Comparison of ENCODE assay signal across 12 cellular contexts in the genomic region with DNA sequence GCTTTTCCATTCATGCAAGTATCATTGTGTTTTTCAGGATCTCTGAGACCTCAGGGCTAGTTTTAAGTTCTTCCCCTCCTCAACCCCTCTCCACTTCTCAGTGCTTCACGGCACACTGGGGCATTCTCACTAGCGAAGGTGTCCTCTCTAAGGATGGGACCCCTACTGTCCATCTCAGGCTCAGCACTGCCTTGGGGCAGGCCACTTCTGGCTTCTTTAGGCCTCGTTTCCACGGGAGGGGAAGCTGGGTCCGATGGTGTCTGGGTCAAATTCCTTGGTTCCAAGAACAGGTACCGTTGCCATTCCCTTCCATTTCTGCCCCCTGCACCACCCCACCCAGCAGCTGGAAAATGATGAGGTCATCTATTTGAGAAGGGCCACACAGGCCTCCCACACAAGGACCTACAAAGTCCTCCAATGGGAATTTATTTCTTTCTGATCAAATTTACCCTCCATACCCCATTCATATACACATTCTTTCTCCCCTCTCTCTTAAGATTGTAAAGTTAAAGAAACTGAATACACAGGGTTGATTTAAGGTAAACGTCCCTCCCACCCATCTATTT. TPM values are rescaled to one million over a fixed set of nuclear protein-coding genes. Genes with fewer than 3 reads are reported as not detected.
DNase-seq lines count a peak whose midpoint lies in the region; ATAC-seq, FAIRE-seq and TF ChIP-seq lines count a peak whose summit lies in the region.
"Had no signal": no experiment of that assay in that cellular context is flagged by ENCODE, and none has a peak within 500 bp of the region (broad histone marks: within the 10 kb centered on the region; RNA-seq: fewer than 3 reads in every experiment).

No MANE protein-coding gene starts in this region.

- no peak overlapping the region for H3K9ac ChIP-seq in H1 (replicated peaks in 1 of 4; ENCODE audit: extremely low read depth in 1 of 4, low read depth in 3 of 4, low read length in 3 of 4)

- H3K23ac ChIP-seq in H1 (ENCODE audit: insufficient read length), result no peak overlapping the region

- H3K27ac Mint-ChIP-seq in activated CD4-positive, alpha-beta T cell treated with anti-CD3 and anti-CD28 coated beads for 36 hours, result peak overlapping the region; percentile 27
- H3K27ac Mint-ChIP-seq in IgD-negative memory B cell, result peak overlapping the region in 2 of 3 donors; percentile 29 to 50
- H3K27ac Mint-ChIP-seq in type B pancreatic cell, result peak overlapping the region; percentile 27
- no peak overlapping the region for H3K27ac Mint-ChIP-seq in activated CD4-positive, alpha-beta memory T cell treated with anti-CD3 and anti-CD28 coated beads, Interleukin-2, amount 10 ng/mL, durations not matched to agents 7 days and 5 days
- H3K27ac Mint-ChIP-seq: CD4-positive, alpha-beta T cell had no signal

- no peak overlapping the region for H2BK120ac ChIP-seq in H1 (replicated peaks; ENCODE audit: low read depth, low read length)

- TF ChIP-seq EP300 in H1 (IDR thresholded peaks at IDR 0.05; ENCODE audit: borderline replicate concordance in 1 of 2, low read depth in 2 of 2, low read length in 2 of 2), result no peak

- H3K27ac ChIP-seq in H1 (ENCODE audit: low read depth, low read length), result no peak overlapping the region
- H3K27ac ChIP-seq: Peyer's patch had no signal

- H2BK5ac ChIP-seq in H1 (ENCODE audit: low read depth, low read length), result no peak overlapping the region

- no peak overlapping the region for H2AFZ ChIP-seq in H1 (ENCODE audit: low read length)

- H4K8ac ChIP-seq in H1 (ENCODE audit: extremely low read depth, insufficient read depth, low read length), result no peak overlapping the region

- H2AK5ac ChIP-seq in H1 (ENCODE audit: low read depth, low read length), result no peak overlapping the region

- WGBS in H1 (ENCODE audit: extremely low coverage in 1 of 2, insufficient coverage in 1 of 2, insufficient read length in 1 of 2, insufficient replicate concordance in 2 of 2, low coverage in 1 of 2, low lambda C conversion rate in 2 of 2, missing lambda C conversion rate in 1 of 2), 2 experiments, result 80% methylated on average over 7 of the region's 7 CpGs; no CpG with 5 or more reads in 1 of the 2 experiments

- H3K4me3 Mint-ChIP-seq in activated CD4-positive, alpha-beta T cell treated with anti-CD3 and anti-CD28 coated beads for 36 hours, result no peak overlapping the region
- no peak overlapping the region for H3K4me3 Mint-ChIP-seq in IgD-negative memory B cell
- H3K4me3 Mint-ChIP-seq in type B pancreatic cell, result no peak overlapping the region
- H3K4me3 Mint-ChIP-seq in activated CD4-positive, alpha-beta memory T cell treated with anti-CD3 and anti-CD28 coated beads, Interleukin-2, amount 10 ng/mL, durations not matched to agents 7 days and 5 days, result no peak overlapping the region
- H3K4me3 Mint-ChIP-seq: CD4-positive, alpha-beta T cell had no signal

- H3K4me1 Mint-ChIP-seq in activated CD4-positive, alpha-beta T cell treated with anti-CD3 and anti-CD28 coated beads for 36 hours, result peaks cover 11% of the 10 kb centered on the region
- H3K4me1 Mint-ChIP-seq in IgD-negative memory B cell (peaks cover 5 to 15% (median 7%) of the 10 kb centered on the region in 3 donors), type B pancreatic cell (ENCODE audit: unreplicated experiment) (peaks cover 16% of the 10 kb centered on the region)
- H3K4me1 Mint-ChIP-seq in activated CD4-positive, alpha-beta memory T cell treated with anti-CD3 and anti-CD28 coated beads, Interleukin-2, amount 10 ng/mL, durations not matched to agents 7 days and 5 days, result peaks cover 7% of the 10 kb centered on the region

- H2BK12ac ChIP-seq in H1 (ENCODE audit: low read depth, low read length), result no peak overlapping the region

- H3K9me3 ChIP-seq in H1 (ENCODE audit: insufficient read depth in 2 of 2, low read depth in 1 of 2, low read length in 1 of 2), result no peaks in the 10 kb centered on the region
- H3K9me3 ChIP-seq: Caco-2, Peyer's patch had no signal

- no peak for ATAC-seq in activated CD4-positive, alpha-beta T cell treated with anti-CD3 and anti-CD28 coated beads for 36 hours
- no peak for ATAC-seq in HG03097 (IDR thresholded peaks at IDR 0.05; ENCODE audit: low FRiP score, unreplicated experiment)

- POLR2A ChIA-PET in activated CD4-positive, alpha-beta T cell treated with anti-CD3 and anti-CD28 coated beads for 36 hours (lab: Charles Lee), result no interaction called here
- POLR2A ChIA-PET in H1 (lab: Charles Lee; ENCODE audit: partially characterized antibody), result interaction anchor here (0.5 to 1.6 kb wide), 12 partner anchors 9 to 251 kb away, joined by 3 to 7 read pairs (median 3); a partner anchor contains a TSS
- POLR2A ChIA-PET in activated CD4-positive, alpha-beta memory T cell treated with anti-CD3 and anti-CD28 coated beads, Interleukin-2, amount 10 ng/mL, durations not matched to agents 7 days and 5 days (lab: Charles Lee), result interaction anchor here (1.2 kb wide), 1 partner anchor 22 kb away, joined by 3 read pairs; no protein-coding TSS in a partner anchor

- no peaks in the 10 kb centered on the region for H3K36me3 Mint-ChIP-seq in activated CD4-positive, alpha-beta T cell treated with anti-CD3 and anti-CD28 coated beads for 36 hours (ENCODE audit: low read depth)
- H3K36me3 Mint-ChIP-seq in IgD-negative memory B cell, result no peaks in the 10 kb centered on the region
- H3K36me3 Mint-ChIP-seq in type B pancreatic cell, result no peaks in the 10 kb centered on the region
- H3K36me3 Mint-ChIP-seq in activated CD4-positive, alpha-beta memory T cell treated with anti-CD3 and anti-CD28 coated beads, Interleukin-2, amount 10 ng/mL, durations not matched to agents 7 days and 5 days (ENCODE audit: low read depth), result no peaks in the 10 kb centered on the region

- H3K4me1 ChIP-seq in H1 (replicated peaks in 1 of 4; ENCODE audit: control insufficient read depth in 3 of 4, insufficient read depth in 4 of 4, low read length in 3 of 4), result no peaks in the 10 kb centered on the region
- H3K4me1 ChIP-seq: Caco-2, Peyer's patch had no signal

- H3K14ac ChIP-seq in H1 (ENCODE audit: insufficient read length), result no peak overlapping the region

- H3K27me3 ChIP-seq in H1 (replicated peaks in 1 of 4; ENCODE audit: control insufficient read depth in 3 of 4, extremely low read depth in 1 of 4, insufficient read depth in 3 of 4, low read length in 3 of 4), result no peaks in the 10 kb centered on the region
- H3K27me3 ChIP-seq: Peyer's patch had no signal

- intact Hi-C loops in activated CD4-positive, alpha-beta T cell treated with anti-CD3 and anti-CD28 coated beads for 36 hours (cut with DNase I, micrococcal nuclease), result loop anchor here (1.0 to 10.0 kb wide), 7 partner anchors 208 to 628 kb away; no protein-coding TSS in a partner anchor

- H3K23me2 ChIP-seq in H1 (ENCODE audit: low read depth, low read length), result no peaks in the 10 kb centered on the region

- no peak overlapping the region for H3K4ac ChIP-seq in H1 (replicated peaks; ENCODE audit: insufficient read length, low read depth, low read length)

- H3K4me2 ChIP-seq in H1 (ENCODE audit: insufficient read depth in 1 of 2, low read depth in 2 of 2, low read length in 2 of 2), result no peak overlapping the region

- no peak overlapping the region for H4K5ac ChIP-seq in H1 (ENCODE audit: insufficient read length, low read depth, low read length)

- no peak overlapping the region for H2BK20ac ChIP-seq in H1 (ENCODE audit: low read length)

- no peak overlapping the region for H3K56ac ChIP-seq in H1 (replicated peaks; ENCODE audit: insufficient read length, low read depth, low read length)

- no peak overlapping the region for H4K91ac ChIP-seq in H1 (replicated peaks; ENCODE audit: insufficient read length, low read length)

- H3K79me1 ChIP-seq in H1 (ENCODE audit: low read depth, low read length), result no peaks in the 10 kb centered on the region; the same call in 1 of the 2 replicates

- FAIRE-seq in H1 (lab: Jason Lieb, UNC), result no peak

- no peak for DNase-seq in activated CD4-positive, alpha-beta T cell treated with anti-CD3 and anti-CD28 coated beads for 36 hours
- no peak for DNase-seq in activated CD4-positive, alpha-beta T cell treated with anti-CD3 and anti-CD28 coated beads for 4 hours
- DNase-seq in H1 (ENCODE audit: low read depth in 1 of 2, low spot score in 2 of 2) (no peak), type B pancreatic cell (ENCODE audit: extremely low spot score, unreplicated experiment) (peak; percentile 52), SIG-M5 treated with dmso at 0.1 percent for 504 hours (lab: John Stamatoyannopoulos, UW; ENCODE audit: unreplicated experiment) (no peak)
- no peak for DNase-seq in activated CD4-positive, alpha-beta memory T cell treated with anti-CD3 and anti-CD28 coated beads, Interleukin-2, amount 10 ng/mL, durations not matched to agents 7 days and 5 days
- DNase-seq: GDM1 had no signal

- no peak for TF ChIP-seq POLR2A in H1 (IDR thresholded peaks at IDR 0.05; ENCODE audit: control extremely low read depth in 1 of 2, low read depth in 2 of 2, low read length in 2 of 2)

- H3K9me3 Mint-ChIP-seq in activated CD4-positive, alpha-beta T cell treated with anti-CD3 and anti-CD28 coated beads for 36 hours (ENCODE audit: low read depth), result no peaks in the 10 kb centered on the region
- no peaks in the 10 kb centered on the region for H3K9me3 Mint-ChIP-seq in IgD-negative memory B cell
- H3K9me3 Mint-ChIP-seq in type B pancreatic cell, result no peaks in the 10 kb centered on the region
- H3K9me3 Mint-ChIP-seq in activated CD4-positive, alpha-beta memory T cell treated with anti-CD3 and anti-CD28 coated beads, Interleukin-2, amount 10 ng/mL, durations not matched to agents 7 days and 5 days, result no peaks in the 10 kb centered on the region
- H3K9me3 Mint-ChIP-seq: CD4-positive, alpha-beta T cell had no signal

- no peak for TF ChIP-seq RAD21 in H1 (IDR thresholded peaks at IDR 0.05 in 1 of 2, conservative IDR thresholded peaks at IDR 0.05 in 1 of 2; ENCODE audit: low read depth in 2 of 2, low read length in 2 of 2)

- H3K36me3 ChIP-seq in H1 (ENCODE audit: control insufficient read depth in 2 of 4, insufficient read depth in 4 of 4, low read length in 3 of 4), result no peaks in the 10 kb centered on the region; a peak in 1 of 8 replicates
- H3K36me3 ChIP-seq: Peyer's patch had no signal

- H3K4me3 ChIP-seq in H1 (ENCODE audit: extremely low read depth in 1 of 4, insufficient read depth in 2 of 4, low read depth in 3 of 4, low read length in 4 of 4), result no peak overlapping the region
- H3K4me3 ChIP-seq: Peyer's patch had no signal

- H4K20me1 ChIP-seq in H1 (replicated peaks in 1 of 2; ENCODE audit: control insufficient read depth in 1 of 2, insufficient read depth in 2 of 2, low read length in 2 of 2), result no peaks in the 10 kb centered on the region

- H2BK15ac ChIP-seq in H1 (ENCODE audit: low read length), result no peak overlapping the region

- no peak overlapping the region for H3K18ac ChIP-seq in H1 (ENCODE audit: extremely low read depth, low read length)

- H3K27me3 Mint-ChIP-seq in activated CD4-positive, alpha-beta T cell treated with anti-CD3 and anti-CD28 coated beads for 36 hours, result no peaks in the 10 kb centered on the region
- peaks cover 1% of the 10 kb centered on the region for H3K27me3 Mint-ChIP-seq in IgD-negative memory B cell
- H3K27me3 Mint-ChIP-seq in type B pancreatic cell, result peaks cover 4% of the 10 kb centered on the region
- peaks cover 9% of the 10 kb centered on the region for H3K27me3 Mint-ChIP-seq in activated CD4-positive, alpha-beta memory T cell treated with anti-CD3 and anti-CD28 coated beads, Interleukin-2, amount 10 ng/mL, durations not matched to agents 7 days and 5 days
- H3K27me3 Mint-ChIP-seq: CD4-positive, alpha-beta T cell had no signal

- H3K79me2 ChIP-seq in H1 (ENCODE audit: control insufficient read depth in 1 of 2, insufficient read depth in 2 of 2, low read length in 2 of 2), result no peaks in the 10 kb centered on the region

- CTCF ChIA-PET in activated CD4-positive, alpha-beta T cell treated with anti-CD3 and anti-CD28 coated beads for 36 hours (lab: Charles Lee), result interaction anchor here (0.6 to 2.4 kb wide), 22 partner anchors 10 to 626 kb away, joined by 3 to 17 read pairs (median 4); no protein-coding TSS in a partner anchor
- CTCF ChIA-PET in H1 (lab: Charles Lee; ENCODE audit: partially characterized antibody), result interaction anchor here (0.5 to 4.7 kb wide), 38 partner anchors 8 to 587 kb away, joined by 3 to 61 read pairs (median 3); no protein-coding TSS in a partner anchor
- CTCF ChIA-PET in activated CD4-positive, alpha-beta memory T cell treated with anti-CD3 and anti-CD28 coated beads, Interleukin-2, amount 10 ng/mL, durations not matched to agents 7 days and 5 days (lab: Charles Lee), result interaction anchor here (0.7 to 1.6 kb wide), 14 partner anchors 9 to 626 kb away, joined by 3 to 5 read pairs (median 3); a partner anchor contains a TSS

- TF ChIP-seq CTCF in H1 (IDR thresholded peaks at IDR 0.05; ENCODE audit: control extremely low read depth in 1 of 3, insufficient read depth in 1 of 3, low read depth in 1 of 3, low read length in 3 of 3), result peak in 2 of 3 experiments; percentile 21 to 22; a peak in 2 of 4 replicates
- no peak for TF ChIP-seq CTCF in type B pancreatic cell (conservative IDR thresholded peaks at IDR 0.05)

RNA-seq across cellular contexts. Expression of a gene that starts 17.2 kb away (rescaled TPM):
- total RNA-seq in activated CD4-positive, alpha-beta T cell treated with anti-CD3 and anti-CD28 coated beads for 36 hours, result 100 to 1,000 TPM; 713 to 965 TPM
- polyA plus RNA-seq in IgD-negative memory B cell, result 203 TPM
- 989 and 1,039 TPM in 2 replicates for total RNA-seq in H1 (2021; fragmentation: NEBNext Ultra II Directional; extraction: Animal tissue kit (Norgen Biotek cat#: 25700))
- polyA plus RNA-seq in H1 (2011; rRNA removed), result 1,613 and 2,238 TPM in 2 replicates
- 1,327 TPM for polyA plus RNA-seq in H1 (2011; cell fraction: cytosol; rRNA removed)
- 1,703 TPM for polyA plus RNA-seq in H1 (2011; cell fraction: nucleus; rRNA removed)
- polyA plus RNA-seq in H1 (2012, experiment 1 of 2), result 953 to 1,220 TPM (median 1,156 TPM) in 4 replicates
- polyA plus RNA-seq in H1 (2012, experiment 2 of 2), result 998 TPM
- 696 TPM for polyA plus RNA-seq in H1 (2013, experiment 1 of 2)
- polyA plus RNA-seq in H1 (2013, experiment 2 of 2), result 746 TPM
- 1,072 and 1,265 TPM in 2 replicates for polyA minus RNA-seq in H1 (2011; rRNA and poly(A)+ RNA removed)
- 673 TPM for polyA minus RNA-seq in H1 (2011; cell fraction: cytosol; rRNA and poly(A)+ RNA removed)
- polyA minus RNA-seq in H1 (2011; cell fraction: nucleus; rRNA and poly(A)+ RNA removed), result 539 TPM
- total RNA-seq in type B pancreatic cell (ENCODE audit: low replicate concordance), result 1,005 and 1,406 TPM in 2 replicates
- 100 to 1,000 TPM; 790 to 809 TPM for total RNA-seq in activated CD4-positive, alpha-beta memory T cell treated with anti-CD3 and anti-CD28 coated beads, Interleukin-2, amount 10 ng/mL, durations not matched to agents 7 days and 5 days

RNA-seq across cellular contexts. Expression of a gene that starts 19.0 kb away (rescaled TPM):
- total RNA-seq in activated CD4-positive, alpha-beta T cell treated with anti-CD3 and anti-CD28 coated beads for 36 hours, result 1 to 10 TPM; 1.1 to 1.9 TPM
- polyA plus RNA-seq in IgD-negative memory B cell (not detected), H1 (2011; rRNA removed) (4.7 and 5.4 TPM in 2 replicates)
- total RNA-seq in H1 (2021; fragmentation: NEBNext Ultra II Directional; extraction: Animal tissue kit (Norgen Biotek cat#: 25700)), result 11.7 and 13.7 TPM in 2 replicates
- polyA plus RNA-seq in H1 (2011; cell fraction: cytosol; rRNA removed), result 5.8 TPM
- 15.2 TPM for polyA plus RNA-seq in H1 (2011; cell fraction: nucleus; rRNA removed)
- polyA plus RNA-seq in H1 (2012, experiment 1 of 2), result 4.0 to 6.0 TPM (median 5.4 TPM) in 4 replicates
- polyA plus RNA-seq in H1 (2012, experiment 2 of 2), result 4.3 TPM
- 2.2 TPM for polyA plus RNA-seq in H1 (2013, experiment 1 of 2)
- polyA plus RNA-seq in H1 (2013, experiment 2 of 2), result 2.1 TPM
- 5.8 and 6.2 TPM in 2 replicates for polyA minus RNA-seq in H1 (2011; rRNA and poly(A)+ RNA removed)
- polyA minus RNA-seq in H1 (2011; cell fraction: cytosol; rRNA and poly(A)+ RNA removed), result 7.9 TPM
- 20.0 TPM for polyA minus RNA-seq in H1 (2011; cell fraction: nucleus; rRNA and poly(A)+ RNA removed)
- 1.7 and 6.1 TPM in 2 replicates for total RNA-seq in type B pancreatic cell (ENCODE audit: low replicate concordance)
- total RNA-seq in activated CD4-positive, alpha-beta memory T cell treated with anti-CD3 and anti-CD28 coated beads, Interleukin-2, amount 10 ng/mL, durations not matched to agents 7 days and 5 days, result 1 to 10 TPM in 1 of 2 experiments, under 1 TPM in 1; 0.65 to 1.0 TPM
- total RNA-seq: CD4-positive, alpha-beta T cell had no signal
